In genomic region chr17:38601539-38602351, GRCh38 we compare ENCODE assay signal across 12 cellular contexts. TPM values are rescaled to one million over a fixed set of nuclear protein-coding genes. Genes with fewer than 3 reads are reported as not detected.
A peak's percentile ranks its signal among the peaks of the same experiment; 100 is the strongest.
DNase-seq lines count a peak whose midpoint lies in the region; ATAC-seq and TF ChIP-seq lines count a peak whose summit lies in the region.
"Had no signal": no experiment of that assay in that cellular context is flagged by ENCODE, and none has a peak within 500 bp of the region (broad histone marks: within the 10 kb centered on the region; RNA-seq: fewer than 3 reads in every experiment).

No MANE protein-coding gene starts in this region.

- peak overlapping the region; percentile 31 for H3K27ac ChIP-seq in endodermal cell (ENCODE audit: low read depth, low read length)
- H3K27ac ChIP-seq: SJCRH30, uterus had no signal

- intact Hi-C loops in sciatic nerve (cut with DNase I) (no loop called here), posterior vena cava (cut with DNase I) (no loop called here)

- H3K27ac Mint-ChIP-seq in endodermal cell, result peak overlapping the region; percentile 68
- H3K27ac Mint-ChIP-seq: activated CD8-positive, alpha-beta memory T cell treated with anti-CD3 and anti-CD28 coated beads, Interleukin-2, amount 10 ng/mL, durations not matched to agents 7 days and 5 days; natural killer cell treated with Interleukin-12 subunit alpha and Interleukin-12 subunit beta and Interleukin-15 and Interleukin-18, amount 100 ng/mL, for 72 hours had no signal

- ATAC-seq in sciatic nerve (peak; percentile 14), HG03439 (IDR thresholded peaks at IDR 0.05; ENCODE audit: unreplicated experiment) (no peak), HG03378 (IDR thresholded peaks at IDR 0.05; ENCODE audit: unreplicated experiment) (no peak)
- ATAC-seq: activated CD8-positive, alpha-beta memory T cell treated with anti-CD3 and anti-CD28 coated beads, Interleukin-2, amount 10 ng/mL, durations not matched to agents 7 days and 5 days; natural killer cell treated with Interleukin-12 subunit alpha and Interleukin-12 subunit beta and Interleukin-15 and Interleukin-18, amount 100 ng/mL, for 72 hours had no signal

- H3K4me3 Mint-ChIP-seq in endodermal cell, result peak overlapping the region; percentile 52
- H3K4me3 Mint-ChIP-seq: activated CD8-positive, alpha-beta memory T cell treated with anti-CD3 and anti-CD28 coated beads, Interleukin-2, amount 10 ng/mL, durations not matched to agents 7 days and 5 days; natural killer cell treated with Interleukin-12 subunit alpha and Interleukin-12 subunit beta and Interleukin-15 and Interleukin-18, amount 100 ng/mL, for 72 hours had no signal

- no peaks in the 10 kb centered on the region for H3K36me3 Mint-ChIP-seq in endodermal cell (ENCODE audit: low read depth)
- H3K36me3 Mint-ChIP-seq: activated CD8-positive, alpha-beta memory T cell treated with anti-CD3 and anti-CD28 coated beads, Interleukin-2, amount 10 ng/mL, durations not matched to agents 7 days and 5 days; natural killer cell treated with Interleukin-12 subunit alpha and Interleukin-12 subunit beta and Interleukin-15 and Interleukin-18, amount 100 ng/mL, for 72 hours had no signal

- H3K4me1 ChIP-seq in endodermal cell (ENCODE audit: control insufficient read depth, insufficient read depth, low read length), result peaks cover 27% of the 10 kb centered on the region
- H3K4me1 ChIP-seq: SJCRH30 had no signal

- DNase-seq in NCI-H2107 treated with DMSO at 0.1 percent for 48 hours (lab: John Stamatoyannopoulos, UW; ENCODE audit: unreplicated experiment) (peak; percentile 65), NCI-H2107 (lab: John Stamatoyannopoulos, UW) (no peak), NCI-H2196 treated with DMSO at 0.1 percent for 48 hours (lab: John Stamatoyannopoulos, UW; ENCODE audit: unreplicated experiment) (peak; percentile 65), endodermal cell (peak; percentile 89), sciatic nerve (ENCODE audit: low spot score) (no peak), posterior vena cava (ENCODE audit: low spot score) (no peak)
- DNase-seq: activated CD8-positive, alpha-beta memory T cell treated with anti-CD3 and anti-CD28 coated beads, Interleukin-2, amount 10 ng/mL, durations not matched to agents 7 days and 5 days; SJCRH30; uterus had no signal

- peaks cover 45% of the 10 kb centered on the region for H3K4me1 Mint-ChIP-seq in endodermal cell

- no peaks in the 10 kb centered on the region for H3K9me3 Mint-ChIP-seq in endodermal cell
- H3K9me3 Mint-ChIP-seq: natural killer cell treated with Interleukin-12 subunit alpha and Interleukin-12 subunit beta and Interleukin-15 and Interleukin-18, amount 100 ng/mL, for 72 hours had no signal

- H3K27me3 ChIP-seq in endodermal cell (ENCODE audit: control insufficient read depth, insufficient read depth, low read length, poor library complexity, severe bottlenecking), result peaks cover 7% of the 10 kb centered on the region
- H3K27me3 ChIP-seq: uterus had no signal

- H3K36me3 ChIP-seq in endodermal cell (ENCODE audit: control insufficient read depth, insufficient read depth, low read length), result no peaks in the 10 kb centered on the region
- H3K36me3 ChIP-seq: SJCRH30, uterus had no signal

- peaks cover 53% of the 10 kb centered on the region for H3K27me3 Mint-ChIP-seq in endodermal cell (ENCODE audit: insufficient read depth)

- WGBS in endodermal cell (ENCODE audit: insufficient coverage in 1 of 2, insufficient read length in 1 of 2), 2 experiments, result 16 to 24% methylated on average over 13 to 22 of the region's 24 CpGs

- no peaks in the 10 kb centered on the region for H3K9me3 ChIP-seq in endodermal cell (ENCODE audit: control insufficient read depth, low read length)
- H3K9me3 ChIP-seq: SJCRH30, uterus had no signal

- no peak overlapping the region for H3K9ac ChIP-seq in endodermal cell (ENCODE audit: extremely low read depth, low read length, poor library complexity, severe bottlenecking)

- no peak for TF ChIP-seq CTCF in endodermal cell (conservative IDR thresholded peaks at IDR 0.05)

- peak overlapping the region; percentile 42 for H3K4me3 ChIP-seq in endodermal cell (ENCODE audit: low read length)
- H3K4me3 ChIP-seq: SJCRH30, uterus had no signal

RNA-seq across cellular contexts. Expression of gene SRCIN1, which starts 4.0 kb away (rescaled TPM):
- total RNA-seq in endodermal cell, result 1 to 10 TPM; 2.8 to 5.9 TPM
- 13.0 TPM for polyA plus RNA-seq in endodermal cell (2013, experiment 1 of 2)
- polyA plus RNA-seq in endodermal cell (2013, experiment 2 of 2), result 12.7 TPM
- total RNA-seq in sciatic nerve, result 4.5 TPM
- total RNA-seq in posterior vena cava, result 1 to 10 TPM in 1 of 2 donors, under 1 TPM in 1; 0.93 to 1.2 TPM

Comparison
In these comparisons a context has a peak if more than half of its experiments do, and no peak if none do; other contexts are left out.
1. DNase-seq: peak in NCI-H2107 treated with DMSO at 0.1 percent for 48 hours (single experiment), NCI-H2196 treated with DMSO at 0.1 percent for 48 hours (single experiment) and endodermal cell (single experiment); none in NCI-H2107 (single experiment), sciatic nerve (single experiment) and posterior vena cava (single experiment).